In the genomic region with DNA sequence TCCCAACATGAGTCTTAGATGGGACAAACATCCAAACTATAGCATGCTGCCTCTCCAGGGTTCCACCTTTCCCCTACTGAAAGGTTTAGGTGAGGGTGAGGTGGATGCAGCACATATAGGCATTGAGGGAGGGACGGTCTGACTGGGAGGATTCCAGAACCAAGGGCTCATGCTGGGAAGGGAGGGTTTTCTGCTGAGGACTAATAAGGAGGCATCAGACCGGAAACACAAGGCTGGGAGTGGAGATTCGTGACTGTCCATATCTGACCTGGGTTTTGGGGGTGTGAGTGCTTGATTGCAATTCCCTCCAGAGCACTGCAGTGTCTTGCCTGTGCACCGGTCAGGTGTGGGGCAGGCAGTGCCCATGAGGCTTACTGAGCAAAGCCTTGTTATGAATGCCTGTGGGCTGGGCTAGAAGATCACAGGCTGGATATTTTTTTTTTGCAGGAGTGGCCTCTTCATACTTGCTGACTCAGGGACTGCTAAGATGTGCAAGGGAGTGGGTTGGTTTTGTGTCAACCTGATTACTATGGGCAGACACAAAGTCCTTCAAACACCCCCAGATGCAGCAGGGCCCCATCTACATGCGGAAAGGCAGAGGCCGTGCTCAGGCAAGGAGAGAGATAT, we compare ENCODE assay signal across 22 cellular contexts. TPM values are rescaled to one million over a fixed set of nuclear protein-coding genes. Genes with fewer than 3 reads are reported as not detected.
"Had no signal": no experiment of that assay in that cellular context is flagged by ENCODE, and none has a peak within 500 bp of the region (broad histone marks: within the 10 kb centered on the region; RNA-seq: fewer than 3 reads in every experiment).

No MANE protein-coding gene starts in this region.

- H3K36me3 ChIP-seq: heart left ventricle, neutrophil, right atrium auricular region, suprapubic skin, tibial artery, upper lobe of left lung, uterus had no signal

- H3K27ac Mint-ChIP-seq: stimulated activated effector memory CD8-positive, alpha-beta T cell treated with anti-CD3 and anti-CD28 coated beads, Interleukin-12 subunit alpha, Interleukin-12 subunit beta, amount 100 ng/mL, for 72 hours had no signal

- ATAC-seq: esophagus mucosa; heart left ventricle; left colon; mucosa of descending colon; stimulated activated effector memory CD8-positive, alpha-beta T cell treated with anti-CD3 and anti-CD28 coated beads, Interleukin-12 subunit alpha, Interleukin-12 subunit beta, amount 100 ng/mL, for 72 hours; stimulated activated naive CD8-positive, alpha-beta T cell treated with anti-CD3 and anti-CD28 coated beads, Interleukin-15, Interleukin-2, amounts not matched to agents 100 U/mL and 50 U/mL, for 24 hours had no signal

- H3K9me3 Mint-ChIP-seq: stimulated activated effector memory CD8-positive, alpha-beta T cell treated with anti-CD3 and anti-CD28 coated beads, Interleukin-12 subunit alpha, Interleukin-12 subunit beta, amount 100 ng/mL, for 72 hours had no signal

- H3K4me3 ChIP-seq: dorsolateral prefrontal cortex, heart left ventricle, mucosa of descending colon, right atrium auricular region, suprapubic skin, tibial artery, upper lobe of left lung, uterus had no signal

- H3K27ac ChIP-seq: dorsolateral prefrontal cortex, heart left ventricle, neutrophil, right atrium auricular region, suprapubic skin, tibial artery, upper lobe of left lung, uterus had no signal

- H3K36me3 Mint-ChIP-seq: stimulated activated effector memory CD8-positive, alpha-beta T cell treated with anti-CD3 and anti-CD28 coated beads, Interleukin-12 subunit alpha, Interleukin-12 subunit beta, amount 100 ng/mL, for 72 hours had no signal

- H3K4me3 Mint-ChIP-seq: stimulated activated effector memory CD8-positive, alpha-beta T cell treated with anti-CD3 and anti-CD28 coated beads, Interleukin-12 subunit alpha, Interleukin-12 subunit beta, amount 100 ng/mL, for 72 hours had no signal

- H3K9me3 ChIP-seq: heart left ventricle, mucosa of descending colon, neutrophil, right atrium auricular region, suprapubic skin, tibial artery, upper lobe of left lung, uterus had no signal

- H3K4me1 Mint-ChIP-seq: stimulated activated effector memory CD8-positive, alpha-beta T cell treated with anti-CD3 and anti-CD28 coated beads, Interleukin-12 subunit alpha, Interleukin-12 subunit beta, amount 100 ng/mL, for 72 hours had no signal

- H3K4me1 ChIP-seq: heart left ventricle, right atrium auricular region, suprapubic skin, tibial artery, upper lobe of left lung, uterus had no signal

- DNase-seq: cortex of kidney; effector CD8-positive, alpha-beta T cell; heart left ventricle; hippocampal formation; left colon; mucosa of descending colon; stimulated activated CD4-positive, alpha-beta T cell treated with anti-CD3 and anti-CD28 coated beads, Interleukin-4, amount 100 ng/mL, for 1 hour; stimulated activated CD8-positive, alpha-beta memory T cell treated with anti-CD3 and anti-CD28 coated beads, Interleukin-4, amount 100 ng/mL, for 48 hours; stimulated activated naive CD8-positive, alpha-beta T cell treated with anti-CD3 and anti-CD28 coated beads, Interleukin-15, Interleukin-2, amounts not matched to agents 100 U/mL and 50 U/mL, for 24 hours; tibial artery; upper lobe of left lung; uterus had no signal

- H3K27me3 ChIP-seq: dorsolateral prefrontal cortex, heart left ventricle, neutrophil, right atrium auricular region, suprapubic skin, tibial artery, upper lobe of left lung, uterus had no signal

RNA-seq across cellular contexts. Expression of gene DMBT1, which starts 26.7 kb away (rescaled TPM):
- total RNA-seq: frontal cortex, posterior vena cava had no signal
- polyA plus RNA-seq: fibroblast of lung, neural cell had no signal
